Comparison of ENCODE assay signal across 17 cellular contexts in the genomic region with DNA sequence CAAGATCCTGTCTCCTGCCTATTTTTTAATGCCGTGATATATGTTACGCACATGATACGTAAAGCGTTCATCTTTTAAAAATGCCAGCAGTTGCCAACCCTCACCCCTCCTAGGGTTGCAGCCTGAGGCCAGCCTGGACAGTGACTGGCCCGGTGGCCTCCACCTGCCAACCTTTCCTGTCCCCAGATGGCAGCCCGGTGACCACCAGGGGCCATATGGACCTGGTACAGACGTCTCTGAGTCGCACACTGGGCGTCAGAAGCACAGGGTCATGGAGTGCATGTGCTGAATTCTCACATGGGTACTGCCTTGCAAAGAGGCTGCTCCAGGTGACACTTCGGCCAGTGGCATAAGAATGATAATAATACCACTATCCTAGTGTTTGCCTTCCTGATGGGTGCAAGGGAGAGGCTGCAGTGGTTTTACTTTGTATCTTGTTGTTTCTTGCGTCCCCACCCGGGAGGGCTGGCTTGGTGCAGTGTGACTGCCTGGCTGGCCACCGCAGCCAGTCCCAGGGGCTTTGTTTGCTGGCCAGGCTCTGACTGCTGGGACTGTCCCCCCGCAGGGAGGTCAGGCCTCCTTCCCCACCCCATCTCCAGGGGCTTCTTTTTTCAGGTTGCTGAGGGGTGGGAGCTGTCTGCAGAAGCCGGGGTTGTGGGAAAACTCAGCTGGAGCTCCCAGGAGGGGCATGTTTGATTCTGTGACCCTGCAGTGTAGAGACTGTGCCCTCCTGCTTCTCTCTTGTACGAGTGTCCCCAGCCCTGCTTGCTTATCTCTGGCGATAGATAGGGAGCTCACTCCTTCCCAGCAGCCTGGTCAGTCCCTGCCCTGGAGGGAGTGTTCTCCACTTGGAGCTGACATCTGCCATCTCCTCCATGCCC. TPM values are rescaled to one million over a fixed set of nuclear protein-coding genes. Genes with fewer than 3 reads are reported as not detected.
DNase-seq lines count a peak whose midpoint lies in the region; ATAC-seq, FAIRE-seq and TF ChIP-seq lines count a peak whose summit lies in the region.
"Had no signal": no experiment of that assay in that cellular context is flagged by ENCODE, and none has a peak within 500 bp of the region (broad histone marks: within the 10 kb centered on the region; RNA-seq: fewer than 3 reads in every experiment).

No MANE protein-coding gene starts in this region.

- H3K36me3 ChIP-seq in H1 (ENCODE audit: control insufficient read depth in 2 of 4, insufficient read depth in 4 of 4, low read length in 3 of 4) (no peaks in the 10 kb centered on the region), psoas muscle (ENCODE audit: insufficient read depth in 1 of 2, low read depth in 1 of 2) (no peaks in the 10 kb centered on the region)
- H3K36me3 ChIP-seq: BLaER1 had no signal

- no peak overlapping the region for H2BK20ac ChIP-seq in H1 (ENCODE audit: low read length)

- CTCF ChIA-PET in H1 (lab: Charles Lee; ENCODE audit: partially characterized antibody) = interaction anchor here (0.5 to 1.5 kb wide), 9 partner anchors 10 to 83 kb away, joined by 3 to 6 read pairs (median 4); no protein-coding TSS in a partner anchor

- TF ChIP-seq CTCF in H1 (IDR thresholded peaks at IDR 0.05; ENCODE audit: control extremely low read depth in 1 of 3, insufficient read depth in 1 of 3, low read depth in 1 of 3, low read length in 3 of 3) (no peak), psoas muscle (IDR thresholded peaks at IDR 0.05) (no peak)

- no peak overlapping the region for H2AFZ ChIP-seq in H1 (ENCODE audit: low read length)

- no peaks in the 10 kb centered on the region for H3K23me2 ChIP-seq in H1 (ENCODE audit: low read depth, low read length)

- H2BK120ac ChIP-seq in H1 (replicated peaks; ENCODE audit: low read depth, low read length) = no peak overlapping the region

- no peak for FAIRE-seq in H1 (lab: Jason Lieb, UNC)
- FAIRE-seq: H54 had no signal

- no peaks in the 10 kb centered on the region for H3K79me2 ChIP-seq in H1 (ENCODE audit: control insufficient read depth in 1 of 2, insufficient read depth in 2 of 2, low read length in 2 of 2)

- no peaks in the 10 kb centered on the region for H3K4me1 Mint-ChIP-seq in activated T-cell treated with anti-CD3 and anti-CD28 coated beads, Interleukin-2, amount 50 U/mL, for 24 hours (ENCODE audit: low read depth)

- H3K36me3 Mint-ChIP-seq in activated T-cell treated with anti-CD3 and anti-CD28 coated beads, Interleukin-2, amount 50 U/mL, for 24 hours (ENCODE audit: low read depth) = no peaks in the 10 kb centered on the region

- no peak for TF ChIP-seq EP300 in H1 (IDR thresholded peaks at IDR 0.05; ENCODE audit: borderline replicate concordance in 1 of 2, low read depth in 2 of 2, low read length in 2 of 2)

- TF ChIP-seq POLR2A in H1 (IDR thresholded peaks at IDR 0.05; ENCODE audit: control extremely low read depth in 1 of 2, low read depth in 2 of 2, low read length in 2 of 2) = no peak

- H2BK12ac ChIP-seq in H1 (ENCODE audit: low read depth, low read length) = no peak overlapping the region

- ATAC-seq in right cardiac atrium (peak; percentile 34 to 67), psoas muscle (no peak), GM21390 (IDR thresholded peaks at IDR 0.05; ENCODE audit: unreplicated experiment) (no peak), HG03135 (IDR thresholded peaks at IDR 0.05; ENCODE audit: unreplicated experiment) (no peak)
- ATAC-seq: Panc1 had no signal

- no peak overlapping the region for H3K27ac ChIP-seq in H1 (ENCODE audit: low read depth, low read length)
- H3K27ac ChIP-seq in right cardiac atrium (ENCODE audit: low read length) = peak overlapping the region; percentile 22
- H3K27ac ChIP-seq in psoas muscle = no peak overlapping the region
- H3K27ac ChIP-seq: 22Rv1, BLaER1 had no signal

- H3K9me3 Mint-ChIP-seq in activated T-cell treated with anti-CD3 and anti-CD28 coated beads, Interleukin-2, amount 50 U/mL, for 24 hours = no peaks in the 10 kb centered on the region

- H3K27me3 ChIP-seq in H1 (replicated peaks in 1 of 4; ENCODE audit: control insufficient read depth in 3 of 4, extremely low read depth in 1 of 4, insufficient read depth in 3 of 4, low read length in 3 of 4) = no peaks in the 10 kb centered on the region; a peak in 1 of 7 replicates
- H3K27me3 ChIP-seq in right cardiac atrium (ENCODE audit: control insufficient read depth, insufficient read depth) = no peaks in the 10 kb centered on the region
- peaks cover 0 to 17% (median 2%) of the 10 kb centered on the region in 3 donors for H3K27me3 ChIP-seq in psoas muscle (ENCODE audit: insufficient read depth in 3 of 3, low read length in 2 of 3)
- H3K27me3 ChIP-seq: BLaER1 had no signal

- no peak overlapping the region for H3K9ac ChIP-seq in H1 (replicated peaks in 1 of 4; ENCODE audit: extremely low read depth in 1 of 4, low read depth in 3 of 4, low read length in 3 of 4)
- H3K9ac ChIP-seq: BLaER1 had no signal

- H4K5ac ChIP-seq in H1 (ENCODE audit: insufficient read length, low read depth, low read length) = no peak overlapping the region

- no peaks in the 10 kb centered on the region; the same call in 1 of the 2 replicates for H3K79me1 ChIP-seq in H1 (ENCODE audit: low read depth, low read length)

- no peak overlapping the region for H3K14ac ChIP-seq in H1 (ENCODE audit: insufficient read length)

- peaks cover 4% of the 10 kb centered on the region for H3K27me3 Mint-ChIP-seq in activated T-cell treated with anti-CD3 and anti-CD28 coated beads, Interleukin-2, amount 50 U/mL, for 24 hours

- no peaks in the 10 kb centered on the region for H3K9me3 ChIP-seq in H1 (ENCODE audit: insufficient read depth in 2 of 2, low read depth in 1 of 2, low read length in 1 of 2)
- no peaks in the 10 kb centered on the region for H3K9me3 ChIP-seq in right cardiac atrium (ENCODE audit: control insufficient read depth, low read length)
- H3K9me3 ChIP-seq in psoas muscle = no peaks in the 10 kb centered on the region
- H3K9me3 ChIP-seq: BLaER1 had no signal

- peaks cover 1 to 9% of the 10 kb centered on the region in 2 experiments for H4K20me1 ChIP-seq in H1 (replicated peaks in 1 of 2; ENCODE audit: control insufficient read depth in 1 of 2, insufficient read depth in 2 of 2, low read length in 2 of 2)
- H4K20me1 ChIP-seq: BLaER1 had no signal

- 85% methylated on average over 17 of the region's 17 CpGs; no CpG with 5 or more reads in 1 of the 2 experiments for WGBS in H1 (ENCODE audit: extremely low coverage in 1 of 2, insufficient coverage in 1 of 2, insufficient read length in 1 of 2, insufficient replicate concordance in 2 of 2, low coverage in 1 of 2, low lambda C conversion rate in 2 of 2, missing lambda C conversion rate in 1 of 2), 2 experiments
- 49% methylated on average over 17 of the region's 17 CpGs for WGBS in right cardiac atrium
- 78 to 86% (median 80%) methylated on average over 16 to 17 of the region's 17 CpGs for WGBS in psoas muscle, 3 donors

- DNase-seq in DMS 273 (lab: John Stamatoyannopoulos, UW; ENCODE audit: unreplicated experiment) (peak; percentile 14), DMS 273 treated with DMSO at 0.1 percent for 48 hours (lab: John Stamatoyannopoulos, UW) (no peak), H1 (ENCODE audit: low read depth in 1 of 2, low spot score in 2 of 2) (no peak), right cardiac atrium (peak in 1 of 3 donors; percentile 68), psoas muscle (peak; percentile 8 to 32)
- no peak for DNase-seq in activated T-cell treated with anti-CD3 and anti-CD28 coated beads, Interleukin-2, amount 50 U/mL, for 24 hours
- DNase-seq: MM.1S, NCI-H1930, NCI-H2171, NCI-H446 treated with DMSO at 0.1 percent for 48 hours, NCI-H774 had no signal

- POLR2A ChIA-PET in H1 (lab: Charles Lee; ENCODE audit: partially characterized antibody) = no interaction called here

- H3K18ac ChIP-seq in H1 (ENCODE audit: extremely low read depth, low read length) = no peak overlapping the region

- no peak overlapping the region for H3K4ac ChIP-seq in H1 (replicated peaks; ENCODE audit: insufficient read length, low read depth, low read length)

- H3K4me3 ChIP-seq in H1 (ENCODE audit: extremely low read depth in 1 of 4, insufficient read depth in 2 of 4, low read depth in 3 of 4, low read length in 4 of 4) (no peak overlapping the region), right cardiac atrium (ENCODE audit: low read length) (no peak overlapping the region), psoas muscle (no peak overlapping the region)
- H3K4me3 ChIP-seq: BLaER1 had no signal

- H4K91ac ChIP-seq in H1 (replicated peaks; ENCODE audit: insufficient read length, low read length) = no peak overlapping the region

- H3K4me2 ChIP-seq in H1 (ENCODE audit: insufficient read depth in 1 of 2, low read depth in 2 of 2, low read length in 2 of 2) = no peak overlapping the region
- H3K4me2 ChIP-seq: BLaER1 had no signal

- H3K4me1 ChIP-seq in H1 (replicated peaks in 1 of 4; ENCODE audit: control insufficient read depth in 3 of 4, insufficient read depth in 4 of 4, low read length in 3 of 4) (peaks cover 0 to 7% (median 2%) of the 10 kb centered on the region in 4 experiments; a peak in 3 of 7 replicates), right cardiac atrium (ENCODE audit: control insufficient read depth, insufficient read depth, low read length) (peaks cover 18% of the 10 kb centered on the region), psoas muscle (no peaks in the 10 kb centered on the region)

- 0 out of 2 replicates have a peak overlapping the region, but pooled peaks have one; percentile 29 for H2BK15ac ChIP-seq in H1 (ENCODE audit: low read length)

- no peak for TF ChIP-seq RAD21 in H1 (IDR thresholded peaks at IDR 0.05 in 1 of 2, conservative IDR thresholded peaks at IDR 0.05 in 1 of 2; ENCODE audit: low read depth in 2 of 2, low read length in 2 of 2)

- no peak overlapping the region; the same call in 1 of the 2 replicates for H2BK5ac ChIP-seq in H1 (ENCODE audit: low read depth, low read length)

- no peak overlapping the region for H3K23ac ChIP-seq in H1 (ENCODE audit: insufficient read length)

- H3K27ac Mint-ChIP-seq in activated T-cell treated with anti-CD3 and anti-CD28 coated beads, Interleukin-2, amount 50 U/mL, for 24 hours = no peak overlapping the region

- intact Hi-C loops in right cardiac atrium (cut with DNase I) (loop anchor here in 1 of 4 donors (10.0 kb wide), 1 partner anchor 71 kb away; no protein-coding TSS in a partner anchor), psoas muscle (cut with DNase I) (no loop called here)

- H4K8ac ChIP-seq in H1 (ENCODE audit: extremely low read depth, insufficient read depth, low read length) = no peak overlapping the region

- H2AK5ac ChIP-seq in H1 (ENCODE audit: low read depth, low read length) = 0 out of 2 replicates have a peak overlapping the region, but pooled peaks have one; percentile 93

- H3K4me3 Mint-ChIP-seq in activated T-cell treated with anti-CD3 and anti-CD28 coated beads, Interleukin-2, amount 50 U/mL, for 24 hours = no peak overlapping the region

- no peak overlapping the region for H3K56ac ChIP-seq in H1 (replicated peaks; ENCODE audit: insufficient read length, low read depth, low read length)

RNA-seq across cellular contexts. Expression of a gene that starts 16.9 kb away (rescaled TPM):
- 15.5 and 17.4 TPM in 2 replicates for total RNA-seq in H1 (2021; fragmentation: NEBNext Ultra II Directional; extraction: Animal tissue kit (Norgen Biotek cat#: 25700))
- polyA plus RNA-seq in H1 (2011; rRNA removed) (24.2 and 26.5 TPM in 2 replicates), right cardiac atrium (124 TPM), psoas muscle (10 to 100 TPM; 12.8 to 16.1 (median 14.7) TPM)
- 18.1 TPM for polyA plus RNA-seq in H1 (2011; cell fraction: cytosol; rRNA removed)
- 23.2 TPM for polyA plus RNA-seq in H1 (2011; cell fraction: nucleus; rRNA removed)
- polyA plus RNA-seq in H1 (2012, experiment 1 of 2) = 7.5 to 15.3 TPM (median 12.9 TPM) in 4 replicates
- 12.0 TPM for polyA plus RNA-seq in H1 (2012, experiment 2 of 2)
- polyA plus RNA-seq in H1 (2013, experiment 1 of 2) = 42.7 TPM
- 31.4 TPM for polyA plus RNA-seq in H1 (2013, experiment 2 of 2)
- 9.5 and 12.2 TPM in 2 replicates for polyA minus RNA-seq in H1 (2011; rRNA and poly(A)+ RNA removed)
- 17.5 TPM for polyA minus RNA-seq in H1 (2011; cell fraction: cytosol; rRNA and poly(A)+ RNA removed)
- polyA minus RNA-seq in H1 (2011; cell fraction: nucleus; rRNA and poly(A)+ RNA removed) = 6.6 TPM
- total RNA-seq in right cardiac atrium (100 to 1,000 TPM; 165 to 323 (median 258) TPM), psoas muscle (10 to 100 TPM; 24.9 to 59.4 (median 29.7) TPM)

Comparison
In these comparisons a context has a peak if more than half of its experiments do, and no peak if none do; other contexts are left out.
1. DNase-seq: peak in DMS 273 (single experiment) and psoas muscle (2 of 2); none in DMS 273 treated with DMSO at 0.1 percent for 48 hours (single experiment), H1 (0 of 2) and activated T-cell treated with anti-CD3 and anti-CD28 coated beads, Interleukin-2, amount 50 U/mL, for 24 hours (single experiment).
2. ATAC-seq: peak in right cardiac atrium (2 of 2); none in psoas muscle (0 of 4), GM21390 (single experiment) and HG03135 (single experiment).